24 cellular contexts compared by ENCODE assay signal in the genomic region with DNA sequence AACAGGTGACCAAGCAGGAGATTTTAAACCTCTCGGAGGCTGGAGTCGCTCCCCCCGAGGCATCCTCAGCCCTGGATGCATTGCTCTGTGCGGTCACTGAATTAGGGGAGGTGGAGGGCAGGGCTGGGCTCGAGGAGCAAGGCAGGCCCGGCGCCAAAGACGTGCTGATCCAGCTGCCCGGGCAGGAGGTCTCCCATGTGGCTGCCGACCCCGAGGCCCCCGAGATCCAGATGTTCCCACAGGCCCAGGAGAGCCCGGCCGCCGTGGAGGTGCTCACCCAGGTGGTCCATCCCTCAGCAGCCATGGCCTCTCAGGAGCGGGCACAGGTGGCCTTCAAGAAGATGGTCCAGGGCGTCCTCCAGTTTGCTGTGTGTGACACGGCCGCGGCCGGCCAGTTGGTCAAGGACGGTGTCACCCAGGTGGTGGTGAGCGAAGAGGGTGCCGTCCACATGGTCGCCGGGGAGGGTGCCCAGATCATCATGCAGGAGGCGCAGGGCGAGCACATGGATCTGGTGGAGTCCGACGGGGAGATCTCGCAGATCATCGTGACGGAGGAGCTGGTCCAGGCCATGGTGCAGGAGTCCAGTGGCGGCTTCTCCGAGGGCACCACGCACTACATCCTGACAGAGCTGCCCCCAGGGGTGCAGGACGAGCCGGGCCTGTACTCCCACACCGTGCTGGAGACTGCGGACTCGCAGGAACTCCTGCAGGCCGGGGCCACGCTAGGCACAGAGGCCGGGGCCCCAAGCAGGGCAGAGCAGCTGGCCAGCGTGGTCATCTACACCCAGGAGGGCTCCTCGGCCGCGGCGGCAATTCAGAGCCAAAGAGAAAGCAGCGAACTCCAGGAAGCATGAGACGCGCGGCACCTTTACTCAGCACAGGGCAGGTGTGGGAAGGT.
"Had no signal": no experiment of that assay in that cellular context is flagged by ENCODE, and none has a peak within 500 bp of the region (broad histone marks: within the 10 kb centered on the region; RNA-seq: fewer than 3 reads in every experiment).

No MANE protein-coding gene starts in this region.

- DNase-seq: dermis blood vessel endothelial cell; effector memory CD4-positive, alpha-beta T cell; gastrocnemius medialis; head of caudate nucleus; left colon; left ventricle myocardium superior; naive thymus-derived CD4-positive, alpha-beta T cell; nucleus accumbens; sigmoid colon; stimulated activated CD4-positive, alpha-beta T cell treated with anti-CD3 and anti-CD28 coated beads, Interleukin-2, amount 100 ng/mL, for 24 hours; stimulated activated CD4-positive, alpha-beta T cell treated with anti-CD3 and anti-CD28 coated beads, Interleukin-4, amount 100 ng/mL, for 24 hours; stimulated activated naive CD4-positive, alpha-beta T cell treated with Interleukin-2 at 50 U/mL for 16 hours had no signal

- H3K36me3 Mint-ChIP-seq: neural progenitor cell; stimulated activated effector memory CD8-positive, alpha-beta T cell treated with anti-CD3 and anti-CD28 coated beads, Interleukin-12 subunit alpha, Interleukin-12 subunit beta, amount 100 ng/mL, for 72 hours had no signal

- H3K27ac Mint-ChIP-seq: memory B cell; mesothelial cell of epicardium; naive thymus-derived CD4-positive, alpha-beta T cell; nephron; neural progenitor cell; stimulated activated effector memory CD8-positive, alpha-beta T cell treated with anti-CD3 and anti-CD28 coated beads, Interleukin-12 subunit alpha, Interleukin-12 subunit beta, amount 100 ng/mL, for 72 hours had no signal

- H3K9me3 ChIP-seq: gastrocnemius medialis, prostate gland, right atrium auricular region, sigmoid colon, thoracic aorta, vagina had no signal

- H3K27ac ChIP-seq: coronary artery, gastrocnemius medialis, neural progenitor cell, prostate gland, right atrium auricular region, sigmoid colon, thoracic aorta, tibial nerve, vagina had no signal

- H3K27me3 ChIP-seq: gastrocnemius medialis, neural progenitor cell, right atrium auricular region, sigmoid colon, tibial nerve, vagina had no signal

- H3K4me3 ChIP-seq: coronary artery, gastrocnemius medialis, lung, neural progenitor cell, prostate gland, right atrium auricular region, sigmoid colon, thoracic aorta, tibial nerve, vagina had no signal

- H3K4me1 Mint-ChIP-seq: neural progenitor cell had no signal

- H3K27me3 Mint-ChIP-seq: memory B cell; naive thymus-derived CD4-positive, alpha-beta T cell had no signal

- H3K9me3 Mint-ChIP-seq: memory B cell; mesothelial cell of epicardium; naive thymus-derived CD4-positive, alpha-beta T cell; nephron; stimulated activated effector memory CD8-positive, alpha-beta T cell treated with anti-CD3 and anti-CD28 coated beads, Interleukin-12 subunit alpha, Interleukin-12 subunit beta, amount 100 ng/mL, for 72 hours had no signal

- H3K4me1 ChIP-seq: gastrocnemius medialis, neural progenitor cell, prostate gland, right atrium auricular region, sigmoid colon, tibial nerve, vagina had no signal

- H3K36me3 ChIP-seq: neural progenitor cell, prostate gland had no signal

- H3K4me3 Mint-ChIP-seq: memory B cell; mesothelial cell of epicardium; naive thymus-derived CD4-positive, alpha-beta T cell; nephron; neural progenitor cell; stimulated activated effector memory CD8-positive, alpha-beta T cell treated with anti-CD3 and anti-CD28 coated beads, Interleukin-12 subunit alpha, Interleukin-12 subunit beta, amount 100 ng/mL, for 72 hours had no signal

- ATAC-seq: gastrocnemius medialis; left colon; left ventricle myocardium superior; stimulated activated effector memory CD8-positive, alpha-beta T cell treated with anti-CD3 and anti-CD28 coated beads, Interleukin-12 subunit alpha, Interleukin-12 subunit beta, amount 100 ng/mL, for 72 hours had no signal
